Comparison of ENCODE assay signal across 9 cellular contexts in genomic region chr3:11195721-11196332, GRCh38. TPM values are rescaled to one million over a fixed set of nuclear protein-coding genes. Genes with fewer than 3 reads are reported as not detected.
DNase-seq lines count a peak whose midpoint lies in the region; ATAC-seq, FAIRE-seq and TF ChIP-seq lines count a peak whose summit lies in the region.
"Had no signal": no experiment of that assay in that cellular context is flagged by ENCODE, and none has a peak within 500 bp of the region (broad histone marks: within the 10 kb centered on the region; RNA-seq: fewer than 3 reads in every experiment).

No MANE protein-coding gene starts in this region.

- H3K36me3 ChIP-seq in skeletal muscle satellite cell (ENCODE audit: insufficient read depth, low read length) = no peaks in the 10 kb centered on the region
- no peaks in the 10 kb centered on the region for H3K36me3 ChIP-seq in BE2C

- no peaks in the 10 kb centered on the region for H3K27me3 ChIP-seq in skeletal muscle satellite cell (ENCODE audit: control insufficient read depth, insufficient read depth, low read length)
- H3K27me3 ChIP-seq in BE2C = no peaks in the 10 kb centered on the region

- DNase-seq in H54 (ENCODE audit: insufficient read length, low spot score) (no peak), SW 1271 (lab: John Stamatoyannopoulos, UW) (peak; percentile 34 to 84), NCI-H1105 (lab: John Stamatoyannopoulos, UW) (no peak), GF-D8 (lab: John Stamatoyannopoulos, UW) (no peak), BE2C (no peak)

- FAIRE-seq in H54 (lab: Jason Lieb, UNC) = peak; percentile 41
- FAIRE-seq: urothelium cell line had no signal

- ATAC-seq in esophagus mucosa = peak; percentile 4

- peak overlapping the region; percentile 63 for H3K9ac ChIP-seq in skeletal muscle satellite cell (ENCODE audit: low read depth, low read length)

- TF ChIP-seq POLR2A in H54 (IDR thresholded peaks at IDR 0.05; ENCODE audit: low read depth, low read length) = no peak

- peak overlapping the region; percentile 60 for H3K4me3 ChIP-seq in skeletal muscle satellite cell (ENCODE audit: low read length)
- H3K4me3 ChIP-seq in BE2C (ENCODE audit: low read depth, low read length) = no peak overlapping the region

- H3K9me3 ChIP-seq in skeletal muscle satellite cell (replicated peaks; ENCODE audit: low read length) (no peaks in the 10 kb centered on the region), BE2C (no peaks in the 10 kb centered on the region)

- H3K4me1 ChIP-seq in skeletal muscle satellite cell (ENCODE audit: control insufficient read depth, insufficient read depth, low read length) (peaks cover 27% of the 10 kb centered on the region), BE2C (no peaks in the 10 kb centered on the region)

- peak overlapping the region; percentile 80 for H3K4me2 ChIP-seq in skeletal muscle satellite cell (ENCODE audit: low read length)

- no peak for TF ChIP-seq CTCF in BE2C (IDR thresholded peaks at IDR 0.05; ENCODE audit: low read depth, low read length)

RNA-seq across cellular contexts. Expression of gene HRH1, which starts 41.5 kb away (rescaled TPM):
- 4.2 TPM for total RNA-seq in esophagus mucosa
- total RNA-seq in skeletal muscle satellite cell (2012; rRNA removed) = 11.4 and 11.9 TPM in 2 replicates
- polyA plus RNA-seq in BE2C (2012; ENCODE audit: insufficient read depth, insufficient read length, low read depth) = 0.28 TPM
- total RNA-seq: neural crest cell had no signal

Comparison
In these comparisons a context has a peak if more than half of its experiments do, and no peak if none do; other contexts are left out.
1. DNase-seq: peak in SW 1271 (2 of 2); none in H54 (single experiment), NCI-H1105 (single experiment), GF-D8 (single experiment) and BE2C (single experiment).